26 cellular contexts compared by ENCODE assay signal in the genomic region with DNA sequence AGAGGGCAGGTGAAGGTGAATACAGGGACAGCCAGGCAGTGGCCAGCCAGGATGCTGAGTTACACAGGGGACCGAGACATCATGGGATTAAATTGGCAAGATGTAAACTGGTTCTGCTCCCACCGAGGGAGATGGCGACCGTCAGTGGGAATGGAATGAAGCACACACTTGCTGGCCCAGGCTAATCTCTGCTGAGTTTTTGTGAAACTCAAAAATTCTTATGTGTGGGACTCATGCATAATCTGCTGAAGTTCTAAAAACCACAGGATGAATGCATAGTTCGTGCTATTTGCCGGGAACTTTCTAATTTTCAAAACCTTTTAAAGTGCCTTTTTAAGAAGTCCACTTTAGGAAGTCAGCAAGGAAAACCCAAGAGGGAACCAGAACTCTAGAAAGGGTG.
A peak's percentile ranks its signal among the peaks of the same experiment; 100 is the strongest.
DNase-seq lines count a peak whose midpoint lies in the region; ATAC-seq and TF ChIP-seq lines count a peak whose summit lies in the region.
"Had no signal": no experiment of that assay in that cellular context is flagged by ENCODE, and none has a peak within 500 bp of the region (broad histone marks: within the 10 kb centered on the region; RNA-seq: fewer than 3 reads in every experiment).

No MANE protein-coding gene starts in this region.

- H3K27me3 Mint-ChIP-seq in HFFc6 (ENCODE audit: insufficient read depth) = peaks cover 1% of the 10 kb centered on the region
- H3K27me3 Mint-ChIP-seq in activated T-cell treated with anti-CD3 and anti-CD28 coated beads, Interleukin-2, amount 50 U/mL, for 24 hours = peaks cover 7% of the 10 kb centered on the region

- peak overlapping the region; percentile 92 for H3K27ac ChIP-seq in brain microvascular endothelial cell
- H3K27ac ChIP-seq: tibial artery had no signal

- peak overlapping the region; percentile 50 for H3K27ac Mint-ChIP-seq in HFFc6
- H3K27ac Mint-ChIP-seq in activated T-cell treated with anti-CD3 and anti-CD28 coated beads, Interleukin-2, amount 50 U/mL, for 24 hours = no peak overlapping the region
- H3K27ac Mint-ChIP-seq: stimulated activated naive CD8-positive, alpha-beta T cell treated with anti-CD3 and anti-CD28 coated beads, Interleukin-15, Interleukin-2, amounts not matched to agents 100 ng/mL and 50 ng/mL, for 24 hours had no signal

- ATAC-seq in left ventricle myocardium superior (no peak), HG03460 (IDR thresholded peaks at IDR 0.05; ENCODE audit: unreplicated experiment) (no peak)

- no peaks in the 10 kb centered on the region for H3K36me3 ChIP-seq in brain microvascular endothelial cell (replicated peaks)
- H3K36me3 ChIP-seq: HAP-1, tibial artery had no signal

- in situ Hi-C loops in brain microvascular endothelial cell (cut with HindIII; ENCODE audit: low pct_ligation_motif_present, low sequenced_read_pairs) = loop anchor here (25.0 kb wide), 2 partner anchors 449 to 549 kb away; no protein-coding TSS in a partner anchor
- in situ Hi-C loops in ACHN (cut with HindIII; ENCODE audit: low pct_ligation_motif_present, low pct_unique_long_range_greater_than_20kb, low sequenced_read_pairs) = no loop called here

- H3K9me3 Mint-ChIP-seq in HFFc6 = no peaks in the 10 kb centered on the region
- no peaks in the 10 kb centered on the region for H3K9me3 Mint-ChIP-seq in activated T-cell treated with anti-CD3 and anti-CD28 coated beads, Interleukin-2, amount 50 U/mL, for 24 hours
- H3K9me3 Mint-ChIP-seq: central memory CD8-positive, alpha-beta T cell; stimulated activated naive CD8-positive, alpha-beta T cell treated with anti-CD3 and anti-CD28 coated beads, Interleukin-15, Interleukin-2, amounts not matched to agents 100 ng/mL and 50 ng/mL, for 24 hours had no signal

- peaks cover 5% of the 10 kb centered on the region; the same call in 1 of the 2 replicates for H3K36me3 Mint-ChIP-seq in HFFc6 (ENCODE audit: low read depth)
- H3K36me3 Mint-ChIP-seq in activated T-cell treated with anti-CD3 and anti-CD28 coated beads, Interleukin-2, amount 50 U/mL, for 24 hours (ENCODE audit: low read depth) = no peaks in the 10 kb centered on the region
- H3K36me3 Mint-ChIP-seq: CD14-positive monocyte had no signal

- TF ChIP-seq CTCF in HFFc6 (IDR thresholded peaks at IDR 0.05) (no peak), brain microvascular endothelial cell (IDR thresholded peaks at IDR 0.05; ENCODE audit: low read depth, low read length, missing control alignments) (no peak)

- DNase-seq in AG08395 (ENCODE audit: low spot score) = peak; percentile 71
- DNase-seq in HFFc6 = peak; percentile 48
- DNase-seq in brain microvascular endothelial cell = peak; percentile 81
- DNase-seq in iris pigment epithelial cell (ENCODE audit: low read depth) = peak; percentile 88
- DNase-seq in left ventricle myocardium superior = no peak
- DNase-seq in activated T-cell treated with anti-CD3 and anti-CD28 coated beads, Interleukin-2, amount 50 U/mL, for 24 hours = no peak
- no peak for DNase-seq in ACHN
- DNase-seq: activated CD4-positive, alpha-beta T cell treated with anti-CD3 and anti-CD28 coated beads for 48 hours; effector CD4-positive, alpha-beta T cell; erythroblast; KBM-7; kidney glomerular epithelial cell; mammary epithelial cell; MV-4-11; NCI-H2171 treated with DMSO at 0.1 percent for 48 hours; NCI-H526 treated with DMSO at 0.1 percent for 48 hours; nucleus accumbens; SK-N-SH; stimulated activated CD4-positive, alpha-beta T cell treated with anti-CD3 and anti-CD28 coated beads, Interleukin-2, amount 100 ng/mL, for 48 hours; T-helper 2 cell; tibial artery had no signal

- H3K4me1 Mint-ChIP-seq in HFFc6 (ENCODE audit: low read depth) = peaks cover 28% of the 10 kb centered on the region
- peaks cover 1% of the 10 kb centered on the region for H3K4me1 Mint-ChIP-seq in activated T-cell treated with anti-CD3 and anti-CD28 coated beads, Interleukin-2, amount 50 U/mL, for 24 hours (ENCODE audit: low read depth)
- H3K4me1 Mint-ChIP-seq: CD14-positive monocyte; central memory CD8-positive, alpha-beta T cell had no signal

- H3K27me3 ChIP-seq in brain microvascular endothelial cell (replicated peaks) = no peaks in the 10 kb centered on the region
- H3K27me3 ChIP-seq: tibial artery had no signal

- intact Hi-C loops in left ventricle myocardium superior (cut with micrococcal nuclease) = no loop called here

- H3K4me3 ChIP-seq in brain microvascular endothelial cell (ENCODE audit: low read depth, low read length) = no peak overlapping the region
- H3K4me3 ChIP-seq: HAP-1, tibial artery had no signal

- 0 out of 2 replicates have a peak overlapping the region, but pooled peaks have one; percentile 21 for H3K4me3 Mint-ChIP-seq in HFFc6
- no peak overlapping the region for H3K4me3 Mint-ChIP-seq in activated T-cell treated with anti-CD3 and anti-CD28 coated beads, Interleukin-2, amount 50 U/mL, for 24 hours
- H3K4me3 Mint-ChIP-seq: CD14-positive monocyte; central memory CD8-positive, alpha-beta T cell; stimulated activated naive CD8-positive, alpha-beta T cell treated with anti-CD3 and anti-CD28 coated beads, Interleukin-15, Interleukin-2, amounts not matched to agents 100 ng/mL and 50 ng/mL, for 24 hours had no signal

Comparison
In these comparisons a context has a peak if more than half of its experiments do, and no peak if none do; other contexts are left out.
1. DNase-seq: peak in AG08395 (single experiment), HFFc6 (single experiment), brain microvascular endothelial cell (single experiment) and iris pigment epithelial cell (single experiment); none in left ventricle myocardium superior (single experiment), activated T-cell treated with anti-CD3 and anti-CD28 coated beads, Interleukin-2, amount 50 U/mL, for 24 hours (single experiment) and ACHN (single experiment).